20 cellular contexts compared by ENCODE assay signal in the genomic region with DNA sequence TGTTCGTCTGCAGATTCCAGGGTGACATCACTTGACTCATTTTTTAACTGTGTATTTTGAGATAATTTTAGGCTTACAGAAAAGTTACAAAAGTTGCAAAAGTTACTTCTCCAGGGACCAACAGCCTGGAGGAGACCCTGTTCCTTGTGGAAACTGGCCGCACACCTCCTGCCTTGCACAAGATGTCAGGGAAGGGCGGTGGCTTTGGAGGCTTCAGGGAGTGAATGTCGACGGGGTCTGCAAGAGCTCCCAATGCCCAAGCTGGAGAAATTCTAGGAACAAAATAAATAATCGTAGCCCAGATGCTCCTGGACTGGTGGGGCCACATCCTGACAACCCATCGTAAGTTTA.
DNase-seq lines count a peak whose midpoint lies in the region; ATAC-seq and TF ChIP-seq lines count a peak whose summit lies in the region.
"Had no signal": no experiment of that assay in that cellular context is flagged by ENCODE, and none has a peak within 500 bp of the region (broad histone marks: within the 10 kb centered on the region; RNA-seq: fewer than 3 reads in every experiment).

No MANE protein-coding gene starts in this region.

- POLR2A ChIA-PET in activated CD8-positive, alpha-beta T cell treated with anti-CD3 and anti-CD28 coated beads, Interleukin-2, amount 10 ng/mL, durations not matched to agents 7 days and 5 days (lab: Charles Lee) = no interaction called here

- no peak overlapping the region for H3K27ac Mint-ChIP-seq in activated CD8-positive, alpha-beta T cell treated with anti-CD3 and anti-CD28 coated beads, Interleukin-2, amount 10 ng/mL, durations not matched to agents 7 days and 5 days
- H3K27ac Mint-ChIP-seq: activated naive CD4-positive, alpha-beta T cell treated with anti-CD3 and anti-CD28 coated beads, Interleukin-2, amount 10 ng/mL, durations not matched to agents 7 days and 5 days; activated T-cell treated with anti-CD3 and anti-CD28 coated beads, Interleukin-2, amount 50 U/mL, for 24 hours; memory B cell; nephron progenitor cell; stimulated activated naive B cell treated with anti-CD40 and anti-IgM and Interleukin-4, amounts not matched to agents 10 μg/mL and 1 μg/mL and 100 μg/mL, for 72 hours had no signal

- no peaks in the 10 kb centered on the region for H3K36me3 Mint-ChIP-seq in activated CD8-positive, alpha-beta T cell treated with anti-CD3 and anti-CD28 coated beads, Interleukin-2, amount 10 ng/mL, durations not matched to agents 7 days and 5 days (ENCODE audit: low read depth)
- H3K36me3 Mint-ChIP-seq: activated naive CD4-positive, alpha-beta T cell treated with anti-CD3 and anti-CD28 coated beads, Interleukin-2, amount 10 ng/mL, durations not matched to agents 7 days and 5 days; memory B cell; stimulated activated naive B cell treated with anti-CD40 and anti-IgM and Interleukin-4, amounts not matched to agents 10 μg/mL and 1 μg/mL and 100 μg/mL, for 72 hours had no signal

- H3K4me1 ChIP-seq in stomach smooth muscle (ENCODE audit: control insufficient read depth, insufficient read depth, low read length) = peaks cover 43% of the 10 kb centered on the region

- CTCF ChIA-PET in activated CD8-positive, alpha-beta T cell treated with anti-CD3 and anti-CD28 coated beads, Interleukin-2, amount 10 ng/mL, durations not matched to agents 7 days and 5 days (lab: Charles Lee) = no interaction called here

- no peaks in the 10 kb centered on the region for H3K4me1 Mint-ChIP-seq in activated CD8-positive, alpha-beta T cell treated with anti-CD3 and anti-CD28 coated beads, Interleukin-2, amount 10 ng/mL, durations not matched to agents 7 days and 5 days (ENCODE audit: low read depth)
- H3K4me1 Mint-ChIP-seq: activated naive CD4-positive, alpha-beta T cell treated with anti-CD3 and anti-CD28 coated beads, Interleukin-2, amount 10 ng/mL, durations not matched to agents 7 days and 5 days; memory B cell; nephron progenitor cell had no signal

- ATAC-seq in HG02642 (IDR thresholded peaks at IDR 0.05; ENCODE audit: poor library complexity, unreplicated experiment) = no peak
- ATAC-seq in activated CD8-positive, alpha-beta T cell treated with anti-CD3 and anti-CD28 coated beads, Interleukin-2, amount 10 ng/mL, durations not matched to agents 7 days and 5 days = no peak
- ATAC-seq in HG03095 (IDR thresholded peaks at IDR 0.05; ENCODE audit: unreplicated experiment) = no peak
- ATAC-seq: HCT116 had no signal

- TF ChIP-seq CTCF in dorsolateral prefrontal cortex (IDR thresholded peaks at IDR 0.05 in 54 of 56, conservative IDR thresholded peaks at IDR 0.05 in 2 of 56; ENCODE audit: low read depth in 1 of 56, partially characterized antibody in 56 of 56) = peak in 1 of 56 donors; percentile 1

- no peaks in the 10 kb centered on the region for H3K9me3 ChIP-seq in stomach smooth muscle (ENCODE audit: control insufficient read depth in 2 of 2, low read length in 2 of 2)
- H3K9me3 ChIP-seq: breast epithelium had no signal

- H3K4me3 ChIP-seq in dorsolateral prefrontal cortex = peak overlapping the region in 48 of 59 donors; percentile 5 to 58 (median 32)
- H3K4me3 ChIP-seq in stomach smooth muscle (ENCODE audit: low read length in 2 of 2) = peak overlapping the region; percentile 45 to 64

- intact Hi-C loops in dorsolateral prefrontal cortex (cut with DNase I) = no loop called here

- H3K27ac ChIP-seq in dorsolateral prefrontal cortex = peak overlapping the region in 55 of 59 donors; percentile 11 to 89 (median 80)
- H3K27ac ChIP-seq in stomach smooth muscle (ENCODE audit: low read length) = peak overlapping the region; percentile 71

- H3K9me3 Mint-ChIP-seq in activated CD8-positive, alpha-beta T cell treated with anti-CD3 and anti-CD28 coated beads, Interleukin-2, amount 10 ng/mL, durations not matched to agents 7 days and 5 days (ENCODE audit: insufficient read depth) = no peaks in the 10 kb centered on the region
- H3K9me3 Mint-ChIP-seq: activated naive CD4-positive, alpha-beta T cell treated with anti-CD3 and anti-CD28 coated beads, Interleukin-2, amount 10 ng/mL, durations not matched to agents 7 days and 5 days; activated T-cell treated with anti-CD3 and anti-CD28 coated beads, Interleukin-2, amount 50 U/mL, for 24 hours; memory B cell; nephron progenitor cell had no signal

- no peaks in the 10 kb centered on the region for H3K27me3 Mint-ChIP-seq in activated CD8-positive, alpha-beta T cell treated with anti-CD3 and anti-CD28 coated beads, Interleukin-2, amount 10 ng/mL, durations not matched to agents 7 days and 5 days (ENCODE audit: low read depth)
- H3K27me3 Mint-ChIP-seq: stimulated activated naive B cell treated with anti-CD40 and anti-IgM and Interleukin-4, amounts not matched to agents 10 μg/mL and 1 μg/mL and 100 μg/mL, for 72 hours had no signal

- H3K27me3 ChIP-seq in dorsolateral prefrontal cortex (no peaks in the 10 kb centered on the region), stomach smooth muscle (ENCODE audit: control insufficient read depth in 1 of 2, insufficient read depth in 2 of 2, low read length in 2 of 2) (no peaks in the 10 kb centered on the region)
- H3K27me3 ChIP-seq: breast epithelium had no signal

- H3K36me3 ChIP-seq in stomach smooth muscle (ENCODE audit: control insufficient read depth in 2 of 2, insufficient read depth in 2 of 2, low read length in 2 of 2) = no peaks in the 10 kb centered on the region
- H3K36me3 ChIP-seq: breast epithelium had no signal

- no peak overlapping the region for H3K9ac ChIP-seq in stomach smooth muscle (ENCODE audit: low read length in 2 of 2)

- peak; percentile 1 for DNase-seq in Daoy (ENCODE audit: low read depth)
- no peak for DNase-seq in dorsolateral prefrontal cortex
- peak; percentile 15 for DNase-seq in islet precursor cell
- DNase-seq in activated CD8-positive, alpha-beta T cell treated with anti-CD3 and anti-CD28 coated beads, Interleukin-2, amount 10 ng/mL, durations not matched to agents 7 days and 5 days = no peak
- DNase-seq in mucosa of gallbladder (ENCODE audit: low spot score) = no peak
- DNase-seq: activated CD4-positive, alpha-beta T cell treated with anti-CD3 and anti-CD28 coated beads, Interleukin-2, amount 50 U/mL, for 48 hours; activated naive CD4-positive, alpha-beta T cell treated with anti-CD3 and anti-CD28 coated beads, Interleukin-2, amount 10 ng/mL, durations not matched to agents 7 days and 5 days; activated T-cell treated with anti-CD3 and anti-CD28 coated beads, Interleukin-2, amount 50 U/mL, for 24 hours; KBM-7; NCI-H1105; nephron progenitor cell; SHP77; stimulated activated CD4-positive, alpha-beta T cell treated with anti-CD3 and anti-CD28 coated beads, Interleukin-15, amount 100 ng/mL, for 24 hours; stimulated activated naive B cell treated with anti-CD40 and anti-IgM and Interleukin-4, amounts not matched to agents 10 μg/mL and 1 μg/mL and 100 μg/mL, for 72 hours had no signal

- no peak overlapping the region for H3K4me3 Mint-ChIP-seq in activated CD8-positive, alpha-beta T cell treated with anti-CD3 and anti-CD28 coated beads, Interleukin-2, amount 10 ng/mL, durations not matched to agents 7 days and 5 days
- H3K4me3 Mint-ChIP-seq: activated naive CD4-positive, alpha-beta T cell treated with anti-CD3 and anti-CD28 coated beads, Interleukin-2, amount 10 ng/mL, durations not matched to agents 7 days and 5 days; activated T-cell treated with anti-CD3 and anti-CD28 coated beads, Interleukin-2, amount 50 U/mL, for 24 hours; memory B cell; nephron progenitor cell; stimulated activated naive B cell treated with anti-CD40 and anti-IgM and Interleukin-4, amounts not matched to agents 10 μg/mL and 1 μg/mL and 100 μg/mL, for 72 hours had no signal

Comparison
In these comparisons a context has a peak if more than half of its experiments do, and no peak if none do; other contexts are left out.
1. DNase-seq: peak in Daoy (single experiment) and islet precursor cell (single experiment); none in dorsolateral prefrontal cortex (0 of 10), activated CD8-positive, alpha-beta T cell treated with anti-CD3 and anti-CD28 coated beads, Interleukin-2, amount 10 ng/mL, durations not matched to agents 7 days and 5 days (single experiment) and mucosa of gallbladder (single experiment).